10 cellular contexts compared by ENCODE assay signal in the genomic region with DNA sequence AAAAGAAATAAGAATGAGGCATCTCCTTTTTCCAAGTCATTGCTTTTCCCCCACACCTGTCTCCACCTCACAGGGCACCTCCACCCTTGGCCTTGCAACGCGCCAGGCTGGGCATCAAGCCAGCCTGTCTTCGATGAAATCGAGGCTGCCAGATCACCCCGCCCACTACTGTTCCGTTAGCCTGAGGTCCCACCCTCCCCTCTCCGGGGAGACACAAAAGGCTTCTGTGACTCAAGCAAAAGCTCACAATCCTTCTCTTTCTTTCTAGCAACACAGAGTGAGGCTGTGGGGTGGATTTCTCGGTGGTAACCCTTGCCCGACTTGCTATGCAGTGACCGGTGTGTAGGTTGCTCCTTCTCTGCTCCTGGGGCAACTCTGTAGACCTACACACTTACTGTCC. TPM values are rescaled to one million over a fixed set of nuclear protein-coding genes. Genes with fewer than 3 reads are reported as not detected.
DNase-seq lines count a peak whose midpoint lies in the region; ATAC-seq and TF ChIP-seq lines count a peak whose summit lies in the region.
"Had no signal": no experiment of that assay in that cellular context is flagged by ENCODE, and none has a peak within 500 bp of the region (broad histone marks: within the 10 kb centered on the region; RNA-seq: fewer than 3 reads in every experiment).

No MANE protein-coding gene starts in this region.

- peak; percentile 55 for DNase-seq in NCI-H1092 (lab: John Stamatoyannopoulos, UW)
- DNase-seq in T-cell = peak in 15 of 34 experiments; percentile 0 to 32 (median 13)
- peak; percentile 89 for DNase-seq in foreskin melanocyte
- peak; percentile 32 to 43 for DNase-seq in gastrocnemius medialis
- no peak for DNase-seq in SW 1271 (lab: John Stamatoyannopoulos, UW)
- no peak for DNase-seq in DMS53 (lab: John Stamatoyannopoulos, UW)
- no peak for DNase-seq in osteocyte (ENCODE audit: extremely low spot score, unreplicated experiment)
- no peak for DNase-seq in iPS-NIHi7 (ENCODE audit: extremely low spot score)
- DNase-seq: T-helper 9 cell had no signal

- intact Hi-C loops in gastrocnemius medialis (cut with DNase I; ENCODE audit: low total_unique reads) = no loop called here

- H3K4me3 Mint-ChIP-seq in T-cell (peak overlapping the region in 2 of 3 donors; percentile 11 to 44), osteocyte (ENCODE audit: unreplicated experiment) (no peak overlapping the region)

- in situ Hi-C loops in gastrocnemius medialis (cut with MboI; ENCODE audit: low sequenced_read_pairs in 4 of 4) = loop anchor here in 1 of 4 donors (25.0 kb wide), 1 partner anchor 662 kb away; no protein-coding TSS in a partner anchor

- TF ChIP-seq CTCF in gastrocnemius medialis (IDR thresholded peaks at IDR 0.05 in 4 of 5, conservative IDR thresholded peaks at IDR 0.05 in 1 of 5) (no peak), osteocyte (IDR thresholded peaks at IDR 0.05) (no peak)

- no peak for TF ChIP-seq POLR2A in gastrocnemius medialis (IDR thresholded peaks at IDR 0.05)

- H3K27me3 Mint-ChIP-seq in T-cell (peaks cover 0 to 3% of the 10 kb centered on the region in 2 donors), osteocyte (ENCODE audit: unreplicated experiment) (peaks cover 2% of the 10 kb centered on the region)

- peaks cover 0 to 20% of the 10 kb centered on the region in 2 donors for H3K4me1 ChIP-seq in gastrocnemius medialis

- H3K27me3 ChIP-seq in gastrocnemius medialis = no peaks in the 10 kb centered on the region

- H3K9me3 Mint-ChIP-seq in T-cell (no peaks in the 10 kb centered on the region), osteocyte (ENCODE audit: unreplicated experiment) (peaks cover 3% of the 10 kb centered on the region)

- CTCF ChIA-PET in T-cell (lab: Charles Lee) = no interaction called here

- H3K36me3 Mint-ChIP-seq in T-cell (no peaks in the 10 kb centered on the region), osteocyte (ENCODE audit: unreplicated experiment) (no peaks in the 10 kb centered on the region)

- H3K4me1 Mint-ChIP-seq in T-cell (peaks cover 0 to 9% (median 0%) of the 10 kb centered on the region in 3 donors), osteocyte (ENCODE audit: unreplicated experiment) (no peaks in the 10 kb centered on the region)

- no peak overlapping the region for H3K27ac ChIP-seq in gastrocnemius medialis

- H3K9me3 ChIP-seq in gastrocnemius medialis = no peaks in the 10 kb centered on the region

- H3K27ac Mint-ChIP-seq in T-cell (no peak overlapping the region), osteocyte (ENCODE audit: unreplicated experiment) (no peak overlapping the region)

- POLR2A ChIA-PET in T-cell (lab: Charles Lee) = no interaction called here

- H3K36me3 ChIP-seq in gastrocnemius medialis = no peaks in the 10 kb centered on the region

- H3K4me3 ChIP-seq in gastrocnemius medialis = no peak overlapping the region
- H3K4me3 ChIP-seq: lung had no signal

- peak; percentile 34 to 61 (median 43) for ATAC-seq in T-cell (replicated peaks in 1 of 4)
- ATAC-seq in gastrocnemius medialis = peak in 1 of 2 donors; percentile 68

RNA-seq across cellular contexts. Expression of a gene that starts 9.9 kb away (rescaled TPM):
- total RNA-seq in T-cell (not detected), gastrocnemius medialis (not detected), osteocyte (not detected in 2 replicates)
- total RNA-seq: lung had no signal

Comparison
In these comparisons a context has a peak if more than half of its experiments do, and no peak if none do; other contexts are left out.
1. DNase-seq: peak in NCI-H1092 (single experiment), foreskin melanocyte (single experiment) and gastrocnemius medialis (2 of 2); none in SW 1271 (0 of 2), DMS53 (single experiment), osteocyte (single experiment) and iPS-NIHi7 (single experiment).